Comparison of ENCODE assay signal across 10 cellular contexts in genomic region chr1:80639777-80640533, GRCh38.
A peak's percentile ranks its signal among the peaks of the same experiment; 100 is the strongest.
DNase-seq lines count a peak whose midpoint lies in the region; ATAC-seq and TF ChIP-seq lines count a peak whose summit lies in the region.
"Had no signal": no experiment of that assay in that cellular context is flagged by ENCODE, and none has a peak within 500 bp of the region (broad histone marks: within the 10 kb centered on the region; RNA-seq: fewer than 3 reads in every experiment).

No MANE protein-coding gene starts in this region.

- H3K4me1 Mint-ChIP-seq in T-helper 2 cell treated with Interferon-gamma antibody and Interleukin-4, amounts not matched to agents 5 μg/mL and 100 μg/mL, for 36 hours (ENCODE audit: low read depth), result no peaks in the 10 kb centered on the region

- H3K9me3 ChIP-seq in BLaER1 (no peaks in the 10 kb centered on the region), SK-N-SH (no peaks in the 10 kb centered on the region)
- H3K9me3 ChIP-seq: tibial artery had no signal

- no peaks in the 10 kb centered on the region for H3K79me2 ChIP-seq in SK-N-SH (ENCODE audit: insufficient read depth)

- POLR2A ChIA-PET in SK-N-SH (lab: Yijun Ruan, JAX), result no interaction called here

- H3K4me1 ChIP-seq in BLaER1, result peaks cover 39% of the 10 kb centered on the region
- no peaks in the 10 kb centered on the region for H3K4me1 ChIP-seq in SK-N-SH (ENCODE audit: control insufficient read depth in 1 of 2, insufficient read depth in 2 of 2, low read depth in 1 of 2, low read length in 1 of 2)
- H3K4me1 ChIP-seq: tibial artery had no signal

- no peak overlapping the region for H2AFZ ChIP-seq in SK-N-SH (ENCODE audit: low read depth)

- TF ChIP-seq CTCF in LNCaP clone FGC (IDR thresholded peaks at IDR 0.05; ENCODE audit: control insufficient read depth, extremely low read depth, insufficient read depth), result no peak
- no peak for TF ChIP-seq CTCF in SK-N-SH (IDR thresholded peaks at IDR 0.05)

- peaks cover 8% of the 10 kb centered on the region for H3K9me3 Mint-ChIP-seq in T-helper 2 cell treated with Interferon-gamma antibody and Interleukin-4, amounts not matched to agents 5 μg/mL and 100 μg/mL, for 36 hours

- no peak overlapping the region for H3K27ac Mint-ChIP-seq in T-helper 2 cell treated with Interferon-gamma antibody and Interleukin-4, amounts not matched to agents 5 μg/mL and 100 μg/mL, for 36 hours

- H3K36me3 ChIP-seq in BLaER1 (no peaks in the 10 kb centered on the region), SK-N-SH (replicated peaks in 1 of 2; ENCODE audit: control insufficient read depth in 1 of 2, insufficient read depth in 2 of 2, low read length in 1 of 2) (no peaks in the 10 kb centered on the region)
- H3K36me3 ChIP-seq: tibial artery had no signal

- H3K36me3 Mint-ChIP-seq in T-helper 2 cell treated with Interferon-gamma antibody and Interleukin-4, amounts not matched to agents 5 μg/mL and 100 μg/mL, for 36 hours (ENCODE audit: low read depth), result no peaks in the 10 kb centered on the region

- no peaks in the 10 kb centered on the region for H3F3A ChIP-seq in SK-N-SH (replicated peaks; ENCODE audit: insufficient read depth)

- 50% methylated on average over 2 of the region's 2 CpGs for WGBS in SK-N-SH (ENCODE audit: low lambda C conversion rate)

- H3K9ac ChIP-seq in BLaER1 (no peak overlapping the region), SK-N-SH (no peak overlapping the region)

- CTCF ChIA-PET in SK-N-SH (lab: Yijun Ruan, JAX), result no interaction called here

- ATAC-seq in GM19328 (IDR thresholded peaks at IDR 0.05; ENCODE audit: unreplicated experiment) (peak; percentile 95), HG02870 (IDR thresholded peaks at IDR 0.05; ENCODE audit: unreplicated experiment) (peak; percentile 91)

- no peak for TF ChIP-seq EP300 in SK-N-SH (IDR thresholded peaks at IDR 0.05; ENCODE audit: borderline replicate concordance in 1 of 2, low read depth in 1 of 2, low read length in 1 of 2)

- H4K20me1 ChIP-seq in BLaER1 (no peaks in the 10 kb centered on the region), SK-N-SH (ENCODE audit: insufficient read depth) (no peaks in the 10 kb centered on the region)

- H3K4me3 Mint-ChIP-seq in T-helper 2 cell treated with Interferon-gamma antibody and Interleukin-4, amounts not matched to agents 5 μg/mL and 100 μg/mL, for 36 hours, result no peak overlapping the region

- H3K4me2 ChIP-seq in BLaER1 (peak overlapping the region; percentile 51), SK-N-SH (no peak overlapping the region)

- no peak overlapping the region for H3K4me3 ChIP-seq in BLaER1
- no peak overlapping the region for H3K4me3 ChIP-seq in LNCaP clone FGC (ENCODE audit: low read depth, low read length)
- H3K4me3 ChIP-seq in SK-N-SH (ENCODE audit: low read depth in 2 of 2, low read length in 1 of 2), result no peak overlapping the region
- H3K4me3 ChIP-seq: tibial artery had no signal

- no peak for TF ChIP-seq RAD21 in SK-N-SH (IDR thresholded peaks at IDR 0.05; ENCODE audit: low read length)

- H3K27me3 Mint-ChIP-seq in T-helper 2 cell treated with Interferon-gamma antibody and Interleukin-4, amounts not matched to agents 5 μg/mL and 100 μg/mL, for 36 hours (ENCODE audit: low read depth), result no peaks in the 10 kb centered on the region

- H3K27ac ChIP-seq in BLaER1, result no peak overlapping the region
- H3K27ac ChIP-seq in SK-N-SH (ENCODE audit: low read depth in 2 of 2, low read length in 1 of 2), result no peak overlapping the region
- H3K27ac ChIP-seq: tibial artery had no signal

- H3K27me3 ChIP-seq in BLaER1, result no peaks in the 10 kb centered on the region
- no peaks in the 10 kb centered on the region for H3K27me3 ChIP-seq in SK-N-SH (ENCODE audit: insufficient read depth)
- H3K27me3 ChIP-seq: tibial artery had no signal

- no peaks in the 10 kb centered on the region for H3K9me2 ChIP-seq in SK-N-SH

- DNase-seq in LNCaP clone FGC (ENCODE audit: low read depth) (peak; percentile 13), anterior cingulate cortex (lab: John Stamatoyannopoulos, UW) (no peak), SK-N-SH (no peak), COLO829 (ENCODE audit: low spot score) (no peak)
- no peak for DNase-seq in T-helper 2 cell treated with Interferon-gamma antibody and Interleukin-4, amounts not matched to agents 5 μg/mL and 100 μg/mL, for 36 hours (ENCODE audit: low spot score)
- DNase-seq: mesendoderm, tibial artery had no signal

TF ChIP-seq in SK-N-SH, 30 proteins besides CTCF, POLR2A, EP300 and RAD21:
- TF ChIP-seq IRF3 (IDR thresholded peaks at IDR 0.05; ENCODE audit: low read depth, low read length) (no peak), CHD2 (IDR thresholded peaks at IDR 0.05; ENCODE audit: low read length, partially characterized antibody) (no peak), EZH2phosphoT487 (IDR thresholded peaks at IDR 0.05; ENCODE audit: borderline replicate concordance, low read depth) (no peak), JUND (IDR thresholded peaks at IDR 0.05) (no peak), REST (IDR thresholded peaks at IDR 0.05; ENCODE audit: low read depth, low read length) (no peak)
- TF ChIP-seq, protein P1, sequence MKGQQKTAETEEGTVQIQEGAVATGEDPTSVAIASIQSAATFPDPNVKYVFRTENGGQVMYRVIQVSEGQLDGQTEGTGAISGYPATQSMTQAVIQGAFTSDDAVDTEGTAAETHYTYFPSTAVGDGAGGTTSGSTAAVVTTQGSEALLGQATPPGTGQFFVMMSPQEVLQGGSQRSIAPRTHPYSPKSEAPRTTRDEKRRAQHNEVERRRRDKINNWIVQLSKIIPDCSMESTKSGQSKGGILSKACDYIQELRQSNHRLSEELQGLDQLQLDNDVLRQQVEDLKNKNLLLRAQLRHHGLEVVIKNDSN (IDR thresholded peaks at IDR 0.05; ENCODE audit: borderline replicate concordance, low read depth), result no peak
